In the genomic region with DNA sequence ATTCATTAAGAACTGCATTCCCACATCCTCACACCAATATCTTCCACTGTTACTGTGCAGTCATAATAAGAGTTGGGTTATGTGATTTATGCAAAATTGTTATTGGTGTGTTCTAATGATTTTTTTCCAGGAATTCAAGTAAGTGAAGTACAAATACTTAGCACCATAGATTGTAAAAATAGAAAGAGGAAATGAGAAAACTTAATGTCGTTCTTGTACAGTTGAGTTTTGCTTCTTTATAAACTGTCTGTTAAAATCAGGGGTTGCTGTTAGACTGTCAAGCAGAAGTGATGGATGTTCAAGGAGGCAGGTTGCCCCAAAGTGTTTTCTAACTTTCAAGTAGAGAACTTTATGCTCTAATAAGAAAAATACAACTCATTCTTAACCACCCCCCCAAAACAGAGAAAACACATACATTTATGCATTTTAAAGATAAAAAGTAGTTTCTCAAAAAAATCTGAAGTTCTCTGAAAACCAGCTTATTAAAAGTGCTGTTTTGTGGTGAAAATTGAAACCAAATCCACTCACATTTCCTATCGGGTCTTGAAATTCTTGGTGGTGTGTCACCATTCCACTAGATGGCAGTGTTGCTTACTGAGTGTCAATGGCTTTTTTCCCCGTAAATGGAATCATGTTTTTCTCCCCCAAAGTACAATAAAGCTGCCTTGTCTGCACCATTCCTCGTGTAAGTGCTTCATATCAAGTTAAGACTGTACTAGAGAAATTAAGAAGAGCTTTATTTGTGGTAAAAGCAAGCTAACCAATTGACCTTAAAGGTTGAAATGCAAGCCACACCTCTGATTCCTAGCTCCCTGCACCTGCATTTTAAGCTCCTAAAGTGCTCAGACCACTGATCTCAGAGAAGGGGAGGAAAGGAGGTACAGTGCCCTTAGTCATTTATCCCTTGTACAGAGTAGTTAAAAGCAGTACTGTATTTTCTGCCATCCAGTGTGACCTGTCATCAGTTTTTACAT, we compare ENCODE assay signal across 8 cellular contexts. TPM values are rescaled to one million over a fixed set of nuclear protein-coding genes. Genes with fewer than 3 reads are reported as not detected.
DNase-seq lines count a peak whose midpoint lies in the region; ATAC-seq and TF ChIP-seq lines count a peak whose summit lies in the region.

No MANE protein-coding gene starts in this region.

- no peak overlapping the region for H4K5ac ChIP-seq in H9 (ENCODE audit: insufficient read length, low read depth, low read length)

- peaks cover 23% of the 10 kb centered on the region for H3K36me3 ChIP-seq in adipocyte (ENCODE audit: control insufficient read depth, insufficient read depth, low read length, severe bottlenecking)
- no peaks in the 10 kb centered on the region for H3K36me3 ChIP-seq in hepatocyte (replicated peaks; ENCODE audit: insufficient read depth, low read depth)

- H4K8ac ChIP-seq in H9 (replicated peaks; ENCODE audit: insufficient read length, low read depth, low read length): no peak overlapping the region

- H3K27ac ChIP-seq in H9 (ENCODE audit: insufficient read length, low read depth, low read length): no peak overlapping the region
- no peak overlapping the region for H3K27ac ChIP-seq in hepatocyte

- no peaks in the 10 kb centered on the region for H3K9me3 ChIP-seq in H9 (ENCODE audit: control insufficient read depth, low read depth, low read length)
- H3K9me3 ChIP-seq in adipocyte (ENCODE audit: control insufficient read depth, low read length): no peaks in the 10 kb centered on the region
- no peaks in the 10 kb centered on the region for H3K9me3 ChIP-seq in hepatocyte (ENCODE audit: low read depth)

- H3K23me2 ChIP-seq in H9 (ENCODE audit: insufficient read length, low read depth, low read length, poor library complexity, severe bottlenecking): no peaks in the 10 kb centered on the region

- no peak overlapping the region for H4K91ac ChIP-seq in H9 (ENCODE audit: insufficient read length, low read depth, low read length)

- H3K4me2 ChIP-seq in H9 (ENCODE audit: insufficient read depth, insufficient read length, low read length): no peak overlapping the region
- no peak overlapping the region for H3K4me2 ChIP-seq in hepatocyte

- H3K79me2 ChIP-seq in H9 (ENCODE audit: insufficient read depth, low read length) (no peaks in the 10 kb centered on the region), hepatocyte (peaks cover 3% of the 10 kb centered on the region)

- no peak overlapping the region for H3T11ph ChIP-seq in H9 (ENCODE audit: low read length)

- peaks cover 2% of the 10 kb centered on the region; the same call in 1 of the 2 replicates for H3K4me1 ChIP-seq in H9 (ENCODE audit: insufficient read depth, low read length)
- H3K4me1 ChIP-seq in adipocyte (ENCODE audit: control insufficient read depth, insufficient read depth, low read length): peaks cover 7% of the 10 kb centered on the region
- no peaks in the 10 kb centered on the region for H3K4me1 ChIP-seq in hepatocyte (ENCODE audit: insufficient read depth)

- no peak overlapping the region for H2AFZ ChIP-seq in H9 (ENCODE audit: low read length)
- no peak overlapping the region for H2AFZ ChIP-seq in hepatocyte

- peak overlapping the region in 1 of 3 experiments; percentile 74; a peak in 1 of 7 replicates for H3K27ac Mint-ChIP-seq in H9

- no peak overlapping the region for H3K56ac ChIP-seq in H9 (ENCODE audit: insufficient read length, low read depth, low read length)

- ATAC-seq in HG03045 (IDR thresholded peaks at IDR 0.05; ENCODE audit: unreplicated experiment): no peak

- H3K36me3 Mint-ChIP-seq in H9 (ENCODE audit: insufficient read depth in 1 of 3, low read depth in 3 of 3): peaks cover 2 to 7% (median 4%) of the 10 kb centered on the region in 3 experiments; a peak in 4 of 7 replicates

- no peaks in the 10 kb centered on the region for H3K9me2 ChIP-seq in hepatocyte (replicated peaks; ENCODE audit: insufficient read depth)

- no peak overlapping the region for H3K4ac ChIP-seq in H9 (ENCODE audit: low read depth, low read length)

- H2BK5ac ChIP-seq in H9 (ENCODE audit: insufficient read length, low read length): no peak overlapping the region

- no peak overlapping the region for H3K18ac ChIP-seq in H9 (ENCODE audit: insufficient read length, low read depth, low read length)

- H3K79me1 ChIP-seq in H9 (ENCODE audit: insufficient read depth, low read depth, low read length, poor library complexity, severe bottlenecking): no peaks in the 10 kb centered on the region

- no peak overlapping the region for H2AK5ac ChIP-seq in H9 (ENCODE audit: insufficient read length, low read length)

- DNase-seq in NCI-H524 (lab: John Stamatoyannopoulos, UW): peak; percentile 16 to 34
- DNase-seq in NCI-H524 treated with DMSO at 0.1 percent for 48 hours (lab: John Stamatoyannopoulos, UW): no peak
- no peak for DNase-seq in H9
- peak; percentile 15 for DNase-seq in NCI-H748 treated with DMSO at 0.1 percent for 48 hours (lab: John Stamatoyannopoulos, UW)
- DNase-seq in adipocyte (ENCODE audit: low read depth): peak; percentile 84
- DNase-seq in hepatocyte (ENCODE audit: low spot score): peak; percentile 70
- DNase-seq in stimulated activated naive CD4-positive, alpha-beta T cell (lab: John Stamatoyannopoulos, UW): peak in 5 of 6 experiments; percentile 2 to 75 (median 33)

- no peak overlapping the region for H3K14ac ChIP-seq in H9 (ENCODE audit: insufficient read depth, low read length)

- no peak overlapping the region for H3K4me3 Mint-ChIP-seq in H9

- H3K27me3 ChIP-seq in H9 (ENCODE audit: insufficient read depth, low read length) (no peaks in the 10 kb centered on the region), adipocyte (replicated peaks; ENCODE audit: control insufficient read depth, insufficient read depth, low read length) (no peaks in the 10 kb centered on the region), hepatocyte (no peaks in the 10 kb centered on the region)

- WGBS in H9 (ENCODE audit: extremely low coverage, insufficient read length, low lambda C conversion rate): no CpG with 5 or more reads among the region's 4 CpGs
- 27% methylated on average over 4 of the region's 4 CpGs for WGBS in hepatocyte (ENCODE audit: low lambda C conversion rate, missing lambda C conversion rate)

- no peaks in the 10 kb centered on the region; the same call in 1 of the 2 replicates for H3K27me3 Mint-ChIP-seq in H9 (ENCODE audit: low read depth)

- no peak overlapping the region for H2BK15ac ChIP-seq in H9 (ENCODE audit: low read depth, low read length)

- H3K9me3 Mint-ChIP-seq in H9: no peaks in the 10 kb centered on the region

- H4K20me1 ChIP-seq in H9 (ENCODE audit: control insufficient read depth, insufficient read depth, insufficient read length) (no peaks in the 10 kb centered on the region), hepatocyte (ENCODE audit: insufficient read depth, poor library complexity, severe bottlenecking) (no peaks in the 10 kb centered on the region)

- H3K4me3 ChIP-seq in adipocyte (ENCODE audit: low read length) (no peak overlapping the region), hepatocyte (no peak overlapping the region)

- H2BK120ac ChIP-seq in H9 (ENCODE audit: low read depth, low read length, poor library complexity, severe bottlenecking): no peak overlapping the region

- no peak overlapping the region for H2BK12ac ChIP-seq in H9 (ENCODE audit: insufficient read length, low read depth, low read length)

- H3K4me1 Mint-ChIP-seq in H9: peaks cover 2 to 9% of the 10 kb centered on the region in 2 experiments; a peak in 2 of 4 replicates

- no peak overlapping the region for H2BK20ac ChIP-seq in H9 (ENCODE audit: low read depth, low read length, poor library complexity, severe bottlenecking)

- H3K23ac ChIP-seq in H9 (ENCODE audit: insufficient read length, low read depth, low read length): no peak overlapping the region

- peak; percentile 88 for TF ChIP-seq CTCF in H9 (conservative IDR thresholded peaks at IDR 0.05)
- TF ChIP-seq CTCF in hepatocyte (IDR thresholded peaks at IDR 0.05; ENCODE audit: poor library complexity): peak; percentile 81

- H3K9ac ChIP-seq in H9 (ENCODE audit: extremely low read depth, insufficient read length, low read length) (no peak overlapping the region), adipocyte (ENCODE audit: low read length) (peak overlapping the region; percentile 32)

RNA-seq across cellular contexts. Expression of gene IGSF6, which starts 4.7 kb away (rescaled TPM):
- total RNA-seq in H9 (2021) (not detected in 2 replicates), hepatocyte (0.56 and 0.70 TPM in 2 replicates)
- polyA plus RNA-seq in hepatocyte: 0.35 and 2.2 TPM in 2 replicates

RNA-seq across cellular contexts. Expression of gene OTOA, which starts 6.7 kb away (rescaled TPM):
- 0.11 and 0.13 TPM in 2 replicates for total RNA-seq in H9 (2021)
- total RNA-seq in hepatocyte: 0.07 TPM in 1 of 2 replicates, not detected in the other
- polyA plus RNA-seq in hepatocyte: not detected in 2 replicates

RNA-seq across cellular contexts. Expression of gene METTL9, which starts 57.7 kb away (rescaled TPM):
- 108 TPM in 2 replicates for total RNA-seq in H9 (2021)
- 222 and 229 TPM in 2 replicates for total RNA-seq in hepatocyte
- polyA plus RNA-seq in hepatocyte: 112 TPM in 2 replicates

Comparison
In these comparisons a context has a peak if more than half of its experiments do, and no peak if none do; other contexts are left out.
1. DNase-seq: peak in NCI-H524 (2 of 2), NCI-H748 treated with DMSO at 0.1 percent for 48 hours (single experiment), adipocyte (single experiment), hepatocyte (single experiment) and stimulated activated naive CD4-positive, alpha-beta T cell (5 of 6); none in NCI-H524 treated with DMSO at 0.1 percent for 48 hours (single experiment) and H9 (single experiment).